9 cellular contexts compared by ENCODE assay signal in the genomic region with DNA sequence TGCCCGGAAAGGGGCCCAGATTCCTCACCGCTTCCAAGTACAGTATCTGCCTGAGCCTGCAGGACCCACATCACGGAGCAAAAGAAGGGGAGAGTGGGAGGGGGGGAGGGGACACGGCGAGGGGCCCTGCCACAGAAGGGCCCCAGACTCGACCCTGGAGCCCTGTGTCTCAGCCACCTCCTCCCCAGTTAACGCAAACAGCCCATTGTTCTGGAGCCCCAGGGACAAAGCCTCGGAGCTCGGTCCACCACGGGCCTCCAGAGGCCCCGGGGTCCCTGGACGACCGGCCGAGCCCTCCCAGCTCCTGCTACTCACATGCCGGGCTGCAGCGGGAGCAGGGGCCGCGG. TPM values are rescaled to one million over a fixed set of nuclear protein-coding genes. Genes with fewer than 3 reads are reported as not detected.
DNase-seq lines count a peak whose midpoint lies in the region; ATAC-seq and TF ChIP-seq lines count a peak whose summit lies in the region.
"Had no signal": no experiment of that assay in that cellular context is flagged by ENCODE, and none has a peak within 500 bp of the region (broad histone marks: within the 10 kb centered on the region; RNA-seq: fewer than 3 reads in every experiment).

No MANE protein-coding gene starts in this region.

- H3K27ac ChIP-seq in PC-9 (no peak overlapping the region), psoas muscle (no peak overlapping the region)

- peak overlapping the region; percentile 81 for H2AFZ ChIP-seq in PC-9

- no peaks in the 10 kb centered on the region for H3K9me3 Mint-ChIP-seq in Caco-2 (ENCODE audit: unreplicated experiment)
- peaks cover 4% of the 10 kb centered on the region for H3K9me3 Mint-ChIP-seq in glutamatergic neuron (ENCODE audit: unreplicated experiment)
- H3K9me3 Mint-ChIP-seq in activated T-helper 1 cell treated with anti-CD3 and anti-CD28 coated beads, Interleukin-12 subunit alpha, Interleukin-12 subunit beta, Interleukin-2, Interleukin-4 antibody, amounts not matched to agents 30 ng/mL and 10 ng/mL and 1 ng/mL, durations not matched to agents 14 hours and 24 hours and 36 hours = no peaks in the 10 kb centered on the region

- peak overlapping the region; percentile 100 for H3K4me2 ChIP-seq in PC-9

- DNase-seq in Caco-2 (no peak), PC-9 (no peak), glutamatergic neuron (no peak), psoas muscle (no peak), GM03348 (ENCODE audit: low spot score) (no peak), omental fat pad (ENCODE audit: low spot score) (no peak)
- DNase-seq in activated T-helper 1 cell treated with anti-CD3 and anti-CD28 coated beads, Interleukin-12 subunit alpha, Interleukin-12 subunit beta, Interleukin-2, Interleukin-4 antibody, amounts not matched to agents 30 ng/mL and 10 ng/mL and 1 ng/mL, durations not matched to agents 14 hours and 24 hours and 36 hours (ENCODE audit: low spot score) = no peak

- 1 to 6% (median 4%) methylated on average over 10 to 18 of the region's 18 CpGs for WGBS in psoas muscle, 3 donors

- POLR2A ChIA-PET in Caco-2 (lab: Charles Lee) = no interaction called here
- POLR2A ChIA-PET in PC-9 (lab: Charles Lee; ENCODE audit: unreplicated experiment) = no interaction called here

- H3K27me3 Mint-ChIP-seq in Caco-2 (ENCODE audit: insufficient read depth, unreplicated experiment) (no peaks in the 10 kb centered on the region), glutamatergic neuron (ENCODE audit: unreplicated experiment) (peaks cover 8% of the 10 kb centered on the region)
- peaks cover 23% of the 10 kb centered on the region for H3K27me3 Mint-ChIP-seq in activated T-helper 1 cell treated with anti-CD3 and anti-CD28 coated beads, Interleukin-12 subunit alpha, Interleukin-12 subunit beta, Interleukin-2, Interleukin-4 antibody, amounts not matched to agents 30 ng/mL and 10 ng/mL and 1 ng/mL, durations not matched to agents 14 hours and 24 hours and 36 hours (ENCODE audit: insufficient read depth)

- TF ChIP-seq CTCF in Caco-2 (IDR thresholded peaks at IDR 0.05; ENCODE audit: insufficient read depth in 1 of 2, low read depth in 1 of 2, low read length in 1 of 2, severe bottlenecking in 1 of 2, unreplicated experiment in 1 of 2) (no peak), PC-9 (conservative IDR thresholded peaks at IDR 0.05) (no peak), glutamatergic neuron (IDR thresholded peaks at IDR 0.05; ENCODE audit: partially characterized antibody, unreplicated experiment) (no peak), psoas muscle (IDR thresholded peaks at IDR 0.05) (no peak), omental fat pad (IDR thresholded peaks at IDR 0.05) (no peak)

- H3K36me3 ChIP-seq in Caco-2 (ENCODE audit: control insufficient read depth, insufficient read depth, low read length) (no peaks in the 10 kb centered on the region), PC-9 (ENCODE audit: low read depth) (no peaks in the 10 kb centered on the region), psoas muscle (ENCODE audit: insufficient read depth in 1 of 2, low read depth in 1 of 2) (no peaks in the 10 kb centered on the region)

- H3K4me3 ChIP-seq in Caco-2 (ENCODE audit: low read depth, low read length) (peak overlapping the region; percentile 65), PC-9 (peak overlapping the region; percentile 88), psoas muscle (peak overlapping the region; percentile 63)

- H3K4me3 Mint-ChIP-seq in Caco-2 (ENCODE audit: unreplicated experiment) (peak overlapping the region; percentile 74), glutamatergic neuron (ENCODE audit: unreplicated experiment) (peak overlapping the region; percentile 87)
- H3K4me3 Mint-ChIP-seq in activated T-helper 1 cell treated with anti-CD3 and anti-CD28 coated beads, Interleukin-12 subunit alpha, Interleukin-12 subunit beta, Interleukin-2, Interleukin-4 antibody, amounts not matched to agents 30 ng/mL and 10 ng/mL and 1 ng/mL, durations not matched to agents 14 hours and 24 hours and 36 hours = no peak overlapping the region

- no peaks in the 10 kb centered on the region for H3K9me3 ChIP-seq in Caco-2
- H3K9me3 ChIP-seq in PC-9 (ENCODE audit: insufficient read depth, low read depth) = no peaks in the 10 kb centered on the region
- H3K9me3 ChIP-seq in psoas muscle = no peaks in the 10 kb centered on the region

- peaks cover 18% of the 10 kb centered on the region for H3K79me2 ChIP-seq in PC-9 (ENCODE audit: low read depth)

- H3K9me2 ChIP-seq in PC-9 (ENCODE audit: insufficient read depth) = no peaks in the 10 kb centered on the region

- peaks cover 39% of the 10 kb centered on the region for H3K4me1 ChIP-seq in Caco-2
- H3K4me1 ChIP-seq in PC-9 (replicated peaks; ENCODE audit: insufficient read depth) = peaks cover 56% of the 10 kb centered on the region
- peaks cover 7% of the 10 kb centered on the region for H3K4me1 ChIP-seq in psoas muscle

- BruUV-seq in Caco-2 (replicated peaks; lab: Mats Ljungman, UMichigan) (no TSS peak), PC-9 (replicated peaks; lab: Mats Ljungman, UMichigan) (no TSS peak)

- no peaks in the 10 kb centered on the region for H3K27me3 ChIP-seq in Caco-2 (replicated peaks; ENCODE audit: control insufficient read depth, insufficient read depth, low read length)
- H3K27me3 ChIP-seq in PC-9 (ENCODE audit: insufficient read depth, low read depth) = no peaks in the 10 kb centered on the region
- peaks cover 0 to 52% (median 9%) of the 10 kb centered on the region in 3 donors for H3K27me3 ChIP-seq in psoas muscle (ENCODE audit: insufficient read depth in 3 of 3, low read length in 2 of 3)

- H4K20me1 ChIP-seq in PC-9 (ENCODE audit: insufficient read depth) = no peaks in the 10 kb centered on the region

- H3K27ac Mint-ChIP-seq in Caco-2 (ENCODE audit: unreplicated experiment) = no peak overlapping the region
- peak overlapping the region; percentile 82 for H3K27ac Mint-ChIP-seq in glutamatergic neuron (ENCODE audit: unreplicated experiment)
- no peak overlapping the region for H3K27ac Mint-ChIP-seq in activated T-helper 1 cell treated with anti-CD3 and anti-CD28 coated beads, Interleukin-12 subunit alpha, Interleukin-12 subunit beta, Interleukin-2, Interleukin-4 antibody, amounts not matched to agents 30 ng/mL and 10 ng/mL and 1 ng/mL, durations not matched to agents 14 hours and 24 hours and 36 hours

- intact Hi-C loops in Caco-2 (cut with micrococcal nuclease; ENCODE audit: unreplicated experiment) (no loop called here), PC-9 (cut with micrococcal nuclease; ENCODE audit: unreplicated experiment) (no loop called here), psoas muscle (cut with DNase I) (no loop called here)
- intact Hi-C loops in activated T-helper 1 cell treated with anti-CD3 and anti-CD28 coated beads, Interleukin-12 subunit alpha, Interleukin-12 subunit beta, Interleukin-2, Interleukin-4 antibody, amounts not matched to agents 30 ng/mL and 10 ng/mL and 1 ng/mL, durations not matched to agents 14 hours and 24 hours and 36 hours (cut with micrococcal nuclease) = no loop called here

- H3F3A ChIP-seq in PC-9 (ENCODE audit: insufficient read depth, low read depth) = peaks cover 22% of the 10 kb centered on the region; the same call in 1 of the 2 replicates

- CTCF ChIA-PET in Caco-2 (lab: Charles Lee) = interaction anchor here (0.9 kb wide), 2 partner anchors 8 to 22 kb away, joined by 3 read pairs; no protein-coding TSS in a partner anchor
- CTCF ChIA-PET in PC-9 (lab: Charles Lee) = no interaction called here

- H3K36me3 Mint-ChIP-seq in Caco-2 (ENCODE audit: insufficient read depth, unreplicated experiment) (peaks cover 5% of the 10 kb centered on the region), glutamatergic neuron (ENCODE audit: unreplicated experiment) (no peaks in the 10 kb centered on the region)
- no peaks in the 10 kb centered on the region for H3K36me3 Mint-ChIP-seq in activated T-helper 1 cell treated with anti-CD3 and anti-CD28 coated beads, Interleukin-12 subunit alpha, Interleukin-12 subunit beta, Interleukin-2, Interleukin-4 antibody, amounts not matched to agents 30 ng/mL and 10 ng/mL and 1 ng/mL, durations not matched to agents 14 hours and 24 hours and 36 hours (ENCODE audit: low read depth)

- peak in 1 of 4 donors; percentile 6 for ATAC-seq in psoas muscle
- no peak for ATAC-seq in omental fat pad (ENCODE audit: low FRiP score)
- no peak for ATAC-seq in HG03045 (IDR thresholded peaks at IDR 0.05; ENCODE audit: unreplicated experiment)

- peaks cover 25% of the 10 kb centered on the region for H3K4me1 Mint-ChIP-seq in Caco-2 (ENCODE audit: low read depth, unreplicated experiment)
- H3K4me1 Mint-ChIP-seq in glutamatergic neuron (ENCODE audit: low read depth, unreplicated experiment) = peaks cover 30% of the 10 kb centered on the region
- H3K4me1 Mint-ChIP-seq in activated T-helper 1 cell treated with anti-CD3 and anti-CD28 coated beads, Interleukin-12 subunit alpha, Interleukin-12 subunit beta, Interleukin-2, Interleukin-4 antibody, amounts not matched to agents 30 ng/mL and 10 ng/mL and 1 ng/mL, durations not matched to agents 14 hours and 24 hours and 36 hours (ENCODE audit: low read depth) = no peaks in the 10 kb centered on the region

RNA-seq across cellular contexts. Expression of gene MEGF6, which starts 0.5 kb away (rescaled TPM):
- total RNA-seq in Caco-2 (2022) (12.1 and 13.3 TPM in 2 replicates), PC-9 (2021) (65.3 and 77.6 TPM in 2 replicates), glutamatergic neuron (ENCODE audit: unreplicated experiment) (64.7 TPM), psoas muscle (1 to 10 TPM; 3.7 to 5.5 (median 4.5) TPM), omental fat pad (10 to 100 TPM; 13.2 to 60.1 (median 21.9) TPM)
- polyA plus RNA-seq in psoas muscle = 1 to 10 TPM in 2 of 3 donors, under 1 TPM in 1; 0.67 to 2.4 (median 1.6) TPM
- 1.2 and 2.1 TPM in 2 replicates for total RNA-seq in activated T-helper 1 cell treated with anti-CD3 and anti-CD28 coated beads, Interleukin-12 subunit alpha, Interleukin-12 subunit beta, Interleukin-2, Interleukin-4 antibody, amounts not matched to agents 30 ng/mL and 10 ng/mL and 1 ng/mL, durations not matched to agents 14 hours and 24 hours and 36 hours

RNA-seq across cellular contexts. Expression of gene TPRG1L, which starts 14.0 kb away (rescaled TPM):
- total RNA-seq in Caco-2 (2022) (39.0 and 43.9 TPM in 2 replicates), PC-9 (2021) (41.4 and 44.9 TPM in 2 replicates), glutamatergic neuron (ENCODE audit: unreplicated experiment) (43.1 TPM), psoas muscle (10 to 100 TPM; 37.9 to 49.2 (median 39.2) TPM), omental fat pad (10 to 100 TPM; 24.9 to 53.0 (median 37.4) TPM)
- 10 to 100 TPM; 33.9 to 66.4 (median 45.0) TPM for polyA plus RNA-seq in psoas muscle
- total RNA-seq in activated T-helper 1 cell treated with anti-CD3 and anti-CD28 coated beads, Interleukin-12 subunit alpha, Interleukin-12 subunit beta, Interleukin-2, Interleukin-4 antibody, amounts not matched to agents 30 ng/mL and 10 ng/mL and 1 ng/mL, durations not matched to agents 14 hours and 24 hours and 36 hours = 10.3 and 12.5 TPM in 2 replicates

RNA-seq across cellular contexts. Expression of gene WRAP73, which starts 39.1 kb away (rescaled TPM):
- total RNA-seq in Caco-2 (2022) = 25.1 and 31.6 TPM in 2 replicates
- 23.8 and 25.5 TPM in 2 replicates for total RNA-seq in PC-9 (2021)
- total RNA-seq in glutamatergic neuron (ENCODE audit: unreplicated experiment) = 47.7 TPM
- 10 to 100 TPM; 10.8 to 12.6 (median 11.7) TPM for total RNA-seq in psoas muscle
- 10 to 100 TPM; 14.9 to 21.8 (median 20.2) TPM for polyA plus RNA-seq in psoas muscle
- 44.9 and 45.5 TPM in 2 replicates for total RNA-seq in activated T-helper 1 cell treated with anti-CD3 and anti-CD28 coated beads, Interleukin-12 subunit alpha, Interleukin-12 subunit beta, Interleukin-2, Interleukin-4 antibody, amounts not matched to agents 30 ng/mL and 10 ng/mL and 1 ng/mL, durations not matched to agents 14 hours and 24 hours and 36 hours
- total RNA-seq in omental fat pad = 10 to 100 TPM; 10.4 to 31.2 (median 15.5) TPM

RNA-seq across cellular contexts. Expression of gene TP73, which starts 41.5 kb away (rescaled TPM):
- total RNA-seq in Caco-2 (2022) (11.7 and 11.9 TPM in 2 replicates), PC-9 (2021) (6.2 and 6.9 TPM in 2 replicates), glutamatergic neuron (ENCODE audit: unreplicated experiment) (13.0 TPM), psoas muscle (under 1 TPM in 1 of 4 donors, not detected in 3; 0.13 TPM), omental fat pad (not detected)
- under 1 TPM in 2 of 3 donors, not detected in 1; under 0.01 to 0.01 TPM for polyA plus RNA-seq in psoas muscle
- 1.4 and 1.5 TPM in 2 replicates for total RNA-seq in activated T-helper 1 cell treated with anti-CD3 and anti-CD28 coated beads, Interleukin-12 subunit alpha, Interleukin-12 subunit beta, Interleukin-2, Interleukin-4 antibody, amounts not matched to agents 30 ng/mL and 10 ng/mL and 1 ng/mL, durations not matched to agents 14 hours and 24 hours and 36 hours
- total RNA-seq: posterior vena cava had no signal
